22 cellular contexts compared by ENCODE assay signal in genomic region chr16:68492501-68493411, GRCh38. TPM values are rescaled to one million over a fixed set of nuclear protein-coding genes. Genes with fewer than 3 reads are reported as not detected.
A peak's percentile ranks its signal among the peaks of the same experiment; 100 is the strongest.
DNase-seq lines count a peak whose midpoint lies in the region; ATAC-seq and TF ChIP-seq lines count a peak whose summit lies in the region.
"Had no signal": no experiment of that assay in that cellular context is flagged by ENCODE, and none has a peak within 500 bp of the region (broad histone marks: within the 10 kb centered on the region; RNA-seq: fewer than 3 reads in every experiment).

No MANE protein-coding gene starts in this region.

- ATAC-seq in left ventricle myocardium superior = peak; percentile 44
- no peak for ATAC-seq in Right ventricle myocardium superior (ENCODE audit: poor library complexity)
- ATAC-seq in GM18519 (IDR thresholded peaks at IDR 0.05; ENCODE audit: low FRiP score, unreplicated experiment) = no peak
- ATAC-seq: CD8-positive, alpha-beta T cell; naive thymus-derived CD4-positive, alpha-beta T cell; stimulated activated naive CD8-positive, alpha-beta T cell treated with anti-CD3 and anti-CD28 coated beads, Interleukin-15, Interleukin-2, amounts not matched to agents 100 U/mL and 50 U/mL, for 24 hours had no signal

- no peaks in the 10 kb centered on the region for H3K36me3 Mint-ChIP-seq in chondrocyte (ENCODE audit: low read depth)
- H3K36me3 Mint-ChIP-seq: CD8-positive, alpha-beta T cell; naive thymus-derived CD4-positive, alpha-beta T cell had no signal

- H3K36me3 ChIP-seq in mucosa of rectum (ENCODE audit: control insufficient read depth in 2 of 2, insufficient read depth in 2 of 2, low read length in 2 of 2) = no peaks in the 10 kb centered on the region
- H3K36me3 ChIP-seq: HAP-1, prostate gland, SJCRH30, upper lobe of left lung had no signal

- no peak overlapping the region for H3K4me3 ChIP-seq in mucosa of rectum (ENCODE audit: low read length in 2 of 2)
- H3K4me3 ChIP-seq: HAP-1, prostate gland, SJCRH30, upper lobe of left lung had no signal

- no peak overlapping the region for H3K4me3 Mint-ChIP-seq in chondrocyte (ENCODE audit: unreplicated experiment)
- H3K4me3 Mint-ChIP-seq: CD8-positive, alpha-beta T cell had no signal

- peaks cover 15 to 32% of the 10 kb centered on the region in 2 donors for H3K4me1 ChIP-seq in mucosa of rectum (ENCODE audit: control insufficient read depth in 2 of 2, insufficient read depth in 2 of 2, low read length in 2 of 2)
- H3K4me1 ChIP-seq: HAP-1, prostate gland, SJCRH30 had no signal

- no peak for TF ChIP-seq CTCF in chondrocyte (IDR thresholded peaks at IDR 0.05)

- intact Hi-C loops in left ventricle myocardium superior (cut with micrococcal nuclease) (no loop called here), Right ventricle myocardium superior (cut with DNase I) (no loop called here)

- H3K9ac ChIP-seq in mucosa of rectum (ENCODE audit: low read depth in 1 of 2, low read length in 2 of 2) = peak overlapping the region in 1 of 2 donors; percentile 55

- H3K4me1 Mint-ChIP-seq in chondrocyte (ENCODE audit: low read depth) = no peaks in the 10 kb centered on the region

- no peaks in the 10 kb centered on the region for H3K9me3 Mint-ChIP-seq in chondrocyte (ENCODE audit: low read depth)
- H3K9me3 Mint-ChIP-seq: CD8-positive, alpha-beta T cell had no signal

- peaks cover 4% of the 10 kb centered on the region for H3K27me3 Mint-ChIP-seq in chondrocyte (ENCODE audit: low read depth)

- DNase-seq in left ventricle myocardium superior = no peak
- no peak for DNase-seq in Right ventricle myocardium superior
- DNase-seq in chondrocyte (ENCODE audit: low spot score) = peak; percentile 73
- no peak for DNase-seq in DMS 273 treated with DMSO at 0.1 percent for 48 hours (lab: John Stamatoyannopoulos, UW)
- no peak for DNase-seq in stimulated activated CD4-positive, alpha-beta T cell treated with anti-CD3 and anti-CD28 coated beads, Interleukin-12 subunit alpha, Interleukin-12 subunit beta, amount 100 ng/mL, for 4 hours
- no peak for DNase-seq in NCI-H1694 (lab: John Stamatoyannopoulos, UW)
- DNase-seq: activated CD4-positive, CD25-positive, alpha-beta regulatory T cell; CD8-positive, alpha-beta T cell; effector memory CD4-positive, alpha-beta T cell; Kasumi-1; naive thymus-derived CD4-positive, alpha-beta T cell; NCI-H146; NCI-H510A treated with DMSO at 0.1 percent for 48 hours; SJCRH30; stimulated activated naive CD8-positive, alpha-beta T cell treated with anti-CD3 and anti-CD28 coated beads, Interleukin-15, Interleukin-2, amounts not matched to agents 100 U/mL and 50 U/mL, for 24 hours; T-helper 2 cell; upper lobe of left lung had no signal

- H3K27ac ChIP-seq in mucosa of rectum (ENCODE audit: low read depth in 2 of 2, low read length in 2 of 2) = peak overlapping the region; percentile 48 to 57
- H3K27ac ChIP-seq: prostate gland, SJCRH30, upper lobe of left lung had no signal

- no peak overlapping the region for H3K27ac Mint-ChIP-seq in chondrocyte (ENCODE audit: unreplicated experiment)
- H3K27ac Mint-ChIP-seq: CD8-positive, alpha-beta T cell; naive thymus-derived CD4-positive, alpha-beta T cell had no signal

- H3K27me3 ChIP-seq in mucosa of rectum (ENCODE audit: control insufficient read depth in 2 of 2, insufficient read depth in 2 of 2, low read length in 2 of 2) = no peaks in the 10 kb centered on the region
- H3K27me3 ChIP-seq: SJCRH30, upper lobe of left lung had no signal

- H3K9me3 ChIP-seq in mucosa of rectum (ENCODE audit: control insufficient read depth in 2 of 2, low read length in 2 of 2) = no peaks in the 10 kb centered on the region
- H3K9me3 ChIP-seq: prostate gland, SJCRH30, upper lobe of left lung had no signal

RNA-seq across cellular contexts. Expression of gene SMPD3, which starts 44.4 kb away (rescaled TPM):
- 1.2 TPM for total RNA-seq in left ventricle myocardium superior
- total RNA-seq in Right ventricle myocardium superior = 0.13 TPM
- total RNA-seq in chondrocyte = 0.07 TPM in 1 of 3 replicates, not detected in the others
- total RNA-seq: cardiac septum had no signal

RNA-seq across cellular contexts. Expression of gene ZFP90, which starts 46.3 kb away (rescaled TPM):
- 7.9 TPM for total RNA-seq in left ventricle myocardium superior
- total RNA-seq in Right ventricle myocardium superior = 10.3 TPM
- 29.7 to 35.1 TPM (median 32.5 TPM) in 3 replicates for total RNA-seq in chondrocyte
